In the genomic region with DNA sequence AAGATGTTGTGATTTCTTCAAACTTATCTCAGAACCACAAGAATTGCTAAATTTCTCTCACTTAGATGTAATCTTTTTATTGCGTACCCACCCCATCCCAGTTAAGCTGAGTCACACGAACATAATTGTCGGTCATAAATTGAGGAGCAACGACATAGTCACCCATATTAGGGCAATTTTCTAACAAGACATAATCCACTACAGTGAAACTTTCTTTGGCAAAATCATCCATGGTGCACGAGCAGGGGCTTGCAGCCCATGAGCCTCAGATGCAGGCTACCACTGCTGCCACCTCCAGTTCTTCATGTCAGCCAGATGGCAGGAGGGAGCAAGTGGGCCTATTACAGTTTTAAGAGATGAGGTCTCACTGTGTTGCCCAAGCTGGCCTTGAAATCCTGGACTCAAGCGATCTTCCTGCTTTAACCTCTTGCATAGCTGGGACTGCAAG, we compare ENCODE assay signal across 1 cellular context.
TF ChIP-seq lines count a peak whose summit lies in the region.

No MANE protein-coding gene starts in this region.

TF ChIP-seq in HEK293, 187 proteins besides CTCF, POLR2A, EP300 and RAD21 (continued from another document):
- TF ChIP-seq, protein P1, sequence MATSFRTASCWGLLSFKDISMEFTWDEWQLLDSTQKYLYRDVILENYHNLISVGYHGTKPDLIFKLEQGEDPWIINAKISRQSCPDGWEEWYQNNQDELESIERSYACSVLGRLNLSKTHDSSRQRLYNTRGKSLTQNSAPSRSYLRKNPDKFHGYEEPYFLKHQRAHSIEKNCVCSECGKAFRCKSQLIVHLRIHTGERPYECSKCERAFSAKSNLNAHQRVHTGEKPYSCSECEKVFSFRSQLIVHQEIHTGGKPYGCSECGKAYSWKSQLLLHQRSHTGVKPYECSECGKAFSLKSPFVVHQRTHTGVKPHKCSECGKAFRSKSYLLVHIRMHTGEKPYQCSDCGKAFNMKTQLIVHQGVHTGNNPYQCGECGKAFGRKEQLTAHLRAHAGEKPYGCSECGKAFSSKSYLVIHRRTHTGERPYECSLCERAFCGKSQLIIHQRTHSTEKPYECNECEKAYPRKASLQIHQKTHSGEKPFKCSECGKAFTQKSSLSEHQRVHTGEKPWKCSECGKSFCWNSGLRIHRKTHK (tag by site-specific recombination; IDR thresholded peaks at IDR 0.05): no peak
- TF ChIP-seq ZNF514 (tag by site-specific recombination; IDR thresholded peaks at IDR 0.05) (no peak), HOXA7 (CRISPR knock-in tag; IDR thresholded peaks at IDR 0.05; ENCODE audit: borderline replicate concordance) (no peak), GLI2 (tag by site-specific recombination; IDR thresholded peaks at IDR 0.05; ENCODE audit: borderline replicate concordance, low read depth) (no peak), ZBTB17 (tag by site-specific recombination; IDR thresholded peaks at IDR 0.05) (peak; percentile 27), WT1 (tag by site-specific recombination; IDR thresholded peaks at IDR 0.05) (0 out of 2 replicates have a peak, but pooled peaks have one; percentile 35), ZEB2 (tag by site-specific recombination; IDR thresholded peaks at IDR 0.05) (peak; percentile 73; the same call in 1 of the 2 replicates), ZNF624 (tag by site-specific recombination; IDR thresholded peaks at IDR 0.05) (no peak), ZNF629 (tag by site-specific recombination; IDR thresholded peaks at IDR 0.05) (0 out of 2 replicates have a peak, but pooled peaks have one; percentile 35), ZFP37 (tag by site-specific recombination; IDR thresholded peaks at IDR 0.05) (no peak)
- TF ChIP-seq, protein P2, sequence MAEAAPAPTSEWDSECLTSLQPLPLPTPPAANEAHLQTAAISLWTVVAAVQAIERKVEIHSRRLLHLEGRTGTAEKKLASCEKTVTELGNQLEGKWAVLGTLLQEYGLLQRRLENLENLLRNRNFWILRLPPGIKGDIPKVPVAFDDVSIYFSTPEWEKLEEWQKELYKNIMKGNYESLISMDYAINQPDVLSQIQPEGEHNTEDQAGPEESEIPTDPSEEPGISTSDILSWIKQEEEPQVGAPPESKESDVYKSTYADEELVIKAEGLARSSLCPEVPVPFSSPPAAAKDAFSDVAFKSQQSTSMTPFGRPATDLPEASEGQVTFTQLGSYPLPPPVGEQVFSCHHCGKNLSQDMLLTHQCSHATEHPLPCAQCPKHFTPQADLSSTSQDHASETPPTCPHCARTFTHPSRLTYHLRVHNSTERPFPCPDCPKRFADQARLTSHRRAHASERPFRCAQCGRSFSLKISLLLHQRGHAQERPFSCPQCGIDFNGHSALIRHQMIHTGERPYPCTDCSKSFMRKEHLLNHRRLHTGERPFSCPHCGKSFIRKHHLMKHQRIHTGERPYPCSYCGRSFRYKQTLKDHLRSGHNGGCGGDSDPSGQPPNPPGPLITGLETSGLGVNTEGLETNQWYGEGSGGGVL (tag by site-specific recombination; IDR thresholded peaks at IDR 0.05): peak; percentile 49; the same call in 1 of the 2 replicates
- TF ChIP-seq, protein P3, sequence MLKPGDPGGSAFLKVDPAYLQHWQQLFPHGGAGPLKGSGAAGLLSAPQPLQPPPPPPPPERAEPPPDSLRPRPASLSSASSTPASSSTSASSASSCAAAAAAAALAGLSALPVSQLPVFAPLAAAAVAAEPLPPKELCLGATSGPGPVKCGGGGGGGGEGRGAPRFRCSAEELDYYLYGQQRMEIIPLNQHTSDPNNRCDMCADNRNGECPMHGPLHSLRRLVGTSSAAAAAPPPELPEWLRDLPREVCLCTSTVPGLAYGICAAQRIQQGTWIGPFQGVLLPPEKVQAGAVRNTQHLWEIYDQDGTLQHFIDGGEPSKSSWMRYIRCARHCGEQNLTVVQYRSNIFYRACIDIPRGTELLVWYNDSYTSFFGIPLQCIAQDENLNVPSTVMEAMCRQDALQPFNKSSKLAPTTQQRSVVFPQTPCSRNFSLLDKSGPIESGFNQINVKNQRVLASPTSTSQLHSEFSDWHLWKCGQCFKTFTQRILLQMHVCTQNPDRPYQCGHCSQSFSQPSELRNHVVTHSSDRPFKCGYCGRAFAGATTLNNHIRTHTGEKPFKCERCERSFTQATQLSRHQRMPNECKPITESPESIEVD (tag by site-specific recombination; IDR thresholded peaks at IDR 0.05): peak; percentile 85
- TF ChIP-seq, protein P4, sequence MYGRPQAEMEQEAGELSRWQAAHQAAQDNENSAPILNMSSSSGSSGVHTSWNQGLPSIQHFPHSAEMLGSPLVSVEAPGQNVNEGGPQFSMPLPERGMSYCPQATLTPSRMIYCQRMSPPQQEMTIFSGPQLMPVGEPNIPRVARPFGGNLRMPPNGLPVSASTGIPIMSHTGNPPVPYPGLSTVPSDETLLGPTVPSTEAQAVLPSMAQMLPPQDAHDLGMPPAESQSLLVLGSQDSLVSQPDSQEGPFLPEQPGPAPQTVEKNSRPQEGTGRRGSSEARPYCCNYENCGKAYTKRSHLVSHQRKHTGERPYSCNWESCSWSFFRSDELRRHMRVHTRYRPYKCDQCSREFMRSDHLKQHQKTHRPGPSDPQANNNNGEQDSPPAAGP (tag by site-specific recombination; IDR thresholded peaks at IDR 0.05): no peak
